ENCODE assay signal across 10 cellular contexts in the genomic region with DNA sequence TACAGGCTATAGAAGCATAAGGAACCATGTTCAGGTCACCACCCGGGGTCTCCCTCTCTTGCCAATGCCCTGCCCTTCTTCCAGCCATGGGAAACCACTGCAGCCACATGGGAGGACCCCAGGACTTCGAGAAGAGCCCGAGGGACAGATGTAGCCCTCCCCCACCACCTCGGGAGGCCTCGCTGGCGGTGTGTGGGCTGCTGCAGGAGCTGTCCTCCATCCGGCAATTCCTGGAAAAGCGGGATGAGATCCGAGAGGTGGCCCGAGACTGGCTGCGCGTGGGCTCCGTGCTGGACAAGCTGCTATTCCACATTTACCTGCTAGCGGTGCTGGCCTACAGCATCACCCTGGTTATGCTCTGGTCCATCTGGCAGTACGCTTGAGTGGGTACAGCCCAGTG. TPM values are rescaled to one million over a fixed set of nuclear protein-coding genes. Genes with fewer than 3 reads are reported as not detected.
"Had no signal": no experiment of that assay in that cellular context is flagged by ENCODE, and none has a peak within 500 bp of the region (broad histone marks: within the 10 kb centered on the region; RNA-seq: fewer than 3 reads in every experiment).

No MANE protein-coding gene starts in this region.

- ATAC-seq: HCT116, K562 had no signal

- H3K9me3 ChIP-seq: HAP-1 had no signal

- DNase-seq: GM23248, GOT3, H7, HFFc6, IMR-90 had no signal

- H3K4me3 ChIP-seq: GM23248, HAP-1, K562 had no signal

- H3K36me3 ChIP-seq: HAP-1 had no signal

- H3K27ac ChIP-seq: GM23248 had no signal

RNA-seq across cellular contexts. Expression of gene HTR3A, which starts 14.5 kb away (rescaled TPM):
- total RNA-seq: GM23248, H4, HFFc6, HT-29, IMR-90, K562 had no signal
- polyA plus RNA-seq: GM23248, IMR-90, K562 had no signal
